In the genomic region with DNA sequence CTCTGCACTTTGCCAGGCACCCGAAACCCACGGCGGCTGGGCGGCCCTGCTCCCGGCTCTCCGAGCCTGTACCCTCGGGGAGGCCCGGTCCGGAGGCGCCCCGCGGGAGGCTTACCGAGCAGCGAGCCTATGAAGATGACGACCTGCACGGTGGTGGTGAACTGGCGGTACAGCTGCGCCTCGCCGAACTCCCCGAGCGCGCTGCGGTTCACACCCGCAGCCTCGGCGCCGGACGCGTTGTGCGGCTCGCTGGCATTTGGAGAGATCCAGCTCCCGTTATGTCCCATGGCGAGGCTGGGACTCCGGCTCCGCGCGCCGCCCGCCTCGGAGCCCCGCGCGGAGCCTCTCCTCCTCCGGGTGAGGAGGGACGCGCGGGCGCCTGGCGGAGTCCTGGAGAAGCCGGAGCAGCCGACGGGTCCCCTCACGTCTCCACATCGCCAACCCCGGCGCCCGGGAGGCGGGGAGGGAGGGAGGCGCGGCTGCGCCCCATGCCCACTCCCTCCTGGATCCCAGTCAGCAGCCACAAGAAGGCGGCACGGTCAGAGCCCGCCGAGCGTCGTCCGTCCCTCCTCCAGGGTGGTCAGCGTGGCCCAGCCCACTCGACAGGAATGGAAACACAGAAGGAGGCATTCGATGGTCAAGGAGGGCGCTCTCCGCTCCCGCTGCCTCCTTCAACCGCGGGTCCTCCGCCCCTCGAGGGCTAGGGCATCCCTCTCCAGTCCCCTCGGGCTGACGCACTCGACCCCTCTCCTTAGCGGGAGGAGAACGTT, we compare ENCODE assay signal across 8 cellular contexts. TPM values are rescaled to one million over a fixed set of nuclear protein-coding genes. Genes with fewer than 3 reads are reported as not detected.
A peak's percentile ranks its signal among the peaks of the same experiment; 100 is the strongest.
DNase-seq lines count a peak whose midpoint lies in the region; ATAC-seq and TF ChIP-seq lines count a peak whose summit lies in the region.

A gene with protein sequence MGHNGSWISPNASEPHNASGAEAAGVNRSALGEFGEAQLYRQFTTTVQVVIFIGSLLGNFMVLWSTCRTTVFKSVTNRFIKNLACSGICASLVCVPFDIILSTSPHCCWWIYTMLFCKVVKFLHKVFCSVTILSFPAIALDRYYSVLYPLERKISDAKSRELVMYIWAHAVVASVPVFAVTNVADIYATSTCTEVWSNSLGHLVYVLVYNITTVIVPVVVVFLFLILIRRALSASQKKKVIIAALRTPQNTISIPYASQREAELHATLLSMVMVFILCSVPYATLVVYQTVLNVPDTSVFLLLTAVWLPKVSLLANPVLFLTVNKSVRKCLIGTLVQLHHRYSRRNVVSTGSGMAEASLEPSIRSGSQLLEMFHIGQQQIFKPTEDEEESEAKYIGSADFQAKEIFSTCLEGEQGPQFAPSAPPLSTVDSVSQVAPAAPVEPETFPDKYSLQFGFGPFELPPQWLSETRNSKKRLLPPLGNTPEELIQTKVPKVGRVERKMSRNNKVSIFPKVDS (minus strand): TSS at position 527 of the 770 bp plus-strand sequence. CDS start 240 bp downstream, at position 287.

- intact Hi-C loops in activated naive CD4-positive, alpha-beta T cell treated with anti-CD3 and anti-CD28 coated beads for 36 hours (cut with micrococcal nuclease), result loop anchor here (5.0 kb wide), 1 partner anchor 242 kb away; a partner anchor contains a TSS
- intact Hi-C loops in natural killer cell (cut with micrococcal nuclease), result loop anchor here (5.0 kb wide), 1 partner anchor 138 kb away; a partner anchor contains a TSS
- intact Hi-C loops in uterus (cut with DNase I; ENCODE audit: low total_unique reads), result no loop called here

- no peaks in the 10 kb centered on the region for H3K9me3 ChIP-seq in OCI-LY3 (ENCODE audit: insufficient read depth, low read length)
- no peaks in the 10 kb centered on the region for H3K9me3 ChIP-seq in uterus

- H3K27me3 ChIP-seq in OCI-LY3 (ENCODE audit: low read depth, low read length) (no peaks in the 10 kb centered on the region), uterus (no peaks in the 10 kb centered on the region)

- peaks cover 20% of the 10 kb centered on the region for H3K27me3 Mint-ChIP-seq in activated naive CD4-positive, alpha-beta T cell treated with anti-CD3 and anti-CD28 coated beads for 36 hours (ENCODE audit: low read depth)
- H3K27me3 Mint-ChIP-seq in natural killer cell (ENCODE audit: low read depth in 2 of 2), result peaks cover 19 to 23% of the 10 kb centered on the region in 2 donors

- no peaks in the 10 kb centered on the region for H3K36me3 Mint-ChIP-seq in activated naive CD4-positive, alpha-beta T cell treated with anti-CD3 and anti-CD28 coated beads for 36 hours (ENCODE audit: low read depth)
- H3K36me3 Mint-ChIP-seq in natural killer cell, result no peaks in the 10 kb centered on the region

- CTCF ChIA-PET in activated naive CD4-positive, alpha-beta T cell treated with anti-CD3 and anti-CD28 coated beads for 36 hours (lab: Charles Lee), result interaction anchor here (1.0 kb wide), 1 partner anchor 32 kb away, joined by 3 read pairs; no protein-coding TSS in a partner anchor

- TF ChIP-seq POLR2A in uterus (IDR thresholded peaks at IDR 0.05), result no peak

- H3K4me1 ChIP-seq in OCI-LY3 (ENCODE audit: low read length), result peaks cover 10% of the 10 kb centered on the region
- no peaks in the 10 kb centered on the region for H3K4me1 ChIP-seq in uterus

- peak within 1 kb of the TSS; percentile 98 for H3K4me2 ChIP-seq in OCI-LY3 (ENCODE audit: low read length)

- peak within 1 kb of the TSS; percentile 84 for H3K4me3 Mint-ChIP-seq in activated naive CD4-positive, alpha-beta T cell treated with anti-CD3 and anti-CD28 coated beads for 36 hours
- H3K4me3 Mint-ChIP-seq in natural killer cell, result peak within 1 kb of the TSS; percentile 89

- H3K36me3 ChIP-seq in OCI-LY3 (replicated peaks; ENCODE audit: low read depth, low read length), result no peaks in the 10 kb centered on the region
- no peaks in the 10 kb centered on the region for H3K36me3 ChIP-seq in uterus

- no peaks in the 10 kb centered on the region for H3K9me3 Mint-ChIP-seq in activated naive CD4-positive, alpha-beta T cell treated with anti-CD3 and anti-CD28 coated beads for 36 hours
- peaks cover 0 to 2% of the 10 kb centered on the region in 2 donors for H3K9me3 Mint-ChIP-seq in natural killer cell

- H3K9ac ChIP-seq in OCI-LY3 (ENCODE audit: low read length), result peak within 1 kb of the TSS; percentile 87

- peak within 1 kb of the TSS; percentile 65 for H3K27ac Mint-ChIP-seq in activated naive CD4-positive, alpha-beta T cell treated with anti-CD3 and anti-CD28 coated beads for 36 hours
- peak within 1 kb of the TSS in 1 of 2 donors; percentile 78 for H3K27ac Mint-ChIP-seq in natural killer cell

- ATAC-seq in natural killer cell, result peak; percentile 27 to 46 (median 33)

- H3K4me3 ChIP-seq in OCI-LY3 (ENCODE audit: low read length) (peak within 1 kb of the TSS; percentile 92), fibroblast of villous mesenchyme (ENCODE audit: low read depth, low read length) (peak within 1 kb of the TSS; percentile 77), uterus (peak within 1 kb of the TSS; percentile 49 to 70)

- no peaks in the 10 kb centered on the region for H4K20me1 ChIP-seq in OCI-LY3 (ENCODE audit: insufficient read depth, low read length)

- peak within 1 kb of the TSS; percentile 92 for H2AFZ ChIP-seq in OCI-LY3 (ENCODE audit: low read depth, low read length)

- H3K4me1 Mint-ChIP-seq in activated naive CD4-positive, alpha-beta T cell treated with anti-CD3 and anti-CD28 coated beads for 36 hours (ENCODE audit: low read depth), result peaks cover 10% of the 10 kb centered on the region
- peaks cover 6 to 7% of the 10 kb centered on the region in 2 donors for H3K4me1 Mint-ChIP-seq in natural killer cell

- H3K27ac ChIP-seq in OCI-LY3 (ENCODE audit: low read length) (peak within 1 kb of the TSS; percentile 48), uterus (peak within 1 kb of the TSS; percentile 74 to 83)

- DNase-seq in COLO668 (lab: John Stamatoyannopoulos, UW; ENCODE audit: unreplicated experiment), result peak; percentile 51
- peak; percentile 73 for DNase-seq in H4 (ENCODE audit: low spot score)
- DNase-seq in activated naive CD4-positive, alpha-beta T cell treated with anti-CD3 and anti-CD28 coated beads for 36 hours, result peak; percentile 30
- DNase-seq in fibroblast of villous mesenchyme (ENCODE audit: low read depth), result peak; percentile 86
- peak; percentile 41 for DNase-seq in natural killer cell
- peak; percentile 36 to 41 for DNase-seq in uterus
- no peak for DNase-seq in RKO (ENCODE audit: low spot score)

- H3K79me2 ChIP-seq in OCI-LY3 (ENCODE audit: low read length), result no peaks in the 10 kb centered on the region

- TF ChIP-seq CTCF in OCI-LY3 (IDR thresholded peaks at IDR 0.05; ENCODE audit: low read depth, low read length), result no peak
- TF ChIP-seq CTCF in fibroblast of villous mesenchyme (IDR thresholded peaks at IDR 0.05; ENCODE audit: insufficient read depth, low read depth, low read length), result peak; percentile 8
- no peak for TF ChIP-seq CTCF in natural killer cell (IDR thresholded peaks at IDR 0.05)
- no peak for TF ChIP-seq CTCF in uterus (IDR thresholded peaks at IDR 0.05)

RNA-seq across cellular contexts. Expression of the gene that starts here (rescaled TPM):
- total RNA-seq in H4 (2014; rRNA removed; shearing (Covaris generic)), result 20.4 and 21.5 TPM in 2 replicates
- under 1 TPM; 0.17 to 0.24 TPM for total RNA-seq in activated naive CD4-positive, alpha-beta T cell treated with anti-CD3 and anti-CD28 coated beads for 36 hours
- total RNA-seq in fibroblast of villous mesenchyme, result 111 and 120 TPM in 2 replicates
- total RNA-seq in natural killer cell, result under 1 TPM in 1 of 3 donors, not detected in 2; 0.38 TPM
- total RNA-seq in uterus, result 10 to 100 TPM in 1 of 4 donors, 1 to 10 TPM in 3; 5.5 to 11.8 (median 7.1) TPM

Comparison
In these comparisons a context has a peak if more than half of its experiments do, and no peak if none do; other contexts are left out.
1. RNA of the gene that starts here (total RNA-seq): 111 to 120 TPM in fibroblast of villous mesenchyme, 20.4 to 21.5 TPM in H4 and 5.5 to 11.8 TPM in uterus; 0.17 to 0.24 TPM in activated naive CD4-positive, alpha-beta T cell treated with anti-CD3 and anti-CD28 coated beads for 36 hours and 0.38 TPM in natural killer cell; every median in the first group is over 4 times any median in the second.
2. Peak in DNase-seq in activated naive CD4-positive, alpha-beta T cell treated with anti-CD3 and anti-CD28 coated beads for 36 hours; RNA of the gene not detected or under 1 TPM.
3. Peak in DNase-seq and ATAC-seq in natural killer cell; RNA of the gene not detected or under 1 TPM.
4. Peak in every context shown above with its lines, with median percentiles within 50 percentile points of each other: H3K4me3 ChIP-seq.